ENCODE assay signal across 9 cellular contexts in the genomic region with DNA sequence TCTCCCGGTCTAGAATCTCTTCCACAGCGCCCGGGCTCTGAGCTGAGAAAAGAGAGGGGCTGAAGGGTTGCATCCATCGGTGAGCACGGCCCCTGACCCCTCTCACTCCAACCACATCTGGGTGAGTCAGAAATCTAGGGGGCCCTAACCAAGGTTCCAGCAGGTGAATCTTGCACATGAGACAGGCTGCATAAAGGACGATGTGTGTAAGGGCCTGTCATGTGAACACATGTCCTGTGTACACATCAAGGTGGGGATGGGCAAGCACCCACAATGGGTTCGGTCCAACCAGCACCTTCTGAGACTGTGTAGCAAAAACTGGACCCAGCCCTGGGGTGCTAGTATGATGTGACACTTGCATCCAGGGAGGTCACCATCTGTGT. TPM values are rescaled to one million over a fixed set of nuclear protein-coding genes. Genes with fewer than 3 reads are reported as not detected.
DNase-seq lines count a peak whose midpoint lies in the region; ATAC-seq and TF ChIP-seq lines count a peak whose summit lies in the region.
"Had no signal": no experiment of that assay in that cellular context is flagged by ENCODE, and none has a peak within 500 bp of the region (broad histone marks: within the 10 kb centered on the region; RNA-seq: fewer than 3 reads in every experiment).

No MANE protein-coding gene starts in this region.

- WGBS in mammary epithelial cell (ENCODE audit: low coverage, missing lambda C conversion rate): 65% methylated on average over 7 of the region's 7 CpGs
- WGBS in aorta, 2 donors: 67 to 69% methylated on average over 7 of the region's 7 CpGs

- no peak overlapping the region for H3K27ac Mint-ChIP-seq in mesothelial cell of epicardium

- no peaks in the 10 kb centered on the region for H3K27me3 Mint-ChIP-seq in mesothelial cell of epicardium (ENCODE audit: low read depth)

- intact Hi-C loops in Right ventricle myocardium superior (cut with DNase I) (loop anchor here (10.0 kb wide), 1 partner anchor 309 kb away; no protein-coding TSS in a partner anchor), left ventricle myocardium superior (cut with micrococcal nuclease) (no loop called here), mammary epithelial cell (cut with micrococcal nuclease) (loop anchor here (5.0 kb wide), 2 partner anchors 151 to 311 kb away; no protein-coding TSS in a partner anchor), aorta (cut with DNase I) (loop anchor here in 1 of 2 donors (5.0 kb wide), 3 partner anchors 151 to 301 kb away; a partner anchor contains a TSS)

- peaks cover 72% of the 10 kb centered on the region for H3K79me2 ChIP-seq in mammary epithelial cell (ENCODE audit: insufficient read depth, low read length)

- peak overlapping the region; percentile 68 to 92 (median 74) for H3K4me3 ChIP-seq in mammary epithelial cell (replicated peaks in 1 of 3; ENCODE audit: insufficient read depth in 1 of 3, low read depth in 2 of 3, low read length in 3 of 3)
- peak overlapping the region; percentile 52 to 79 for H3K4me3 ChIP-seq in aorta (ENCODE audit: low read length in 2 of 2)

- H2AFZ ChIP-seq in mammary epithelial cell (ENCODE audit: low read depth, low read length): no peak overlapping the region

- DNase-seq in Right ventricle myocardium superior (peak; percentile 26), left ventricle myocardium superior (no peak), mammary epithelial cell (no peak), mesothelial cell of epicardium (ENCODE audit: low spot score in 2 of 2, unreplicated experiment in 2 of 2) (no peak), aorta (peak; percentile 45 to 72), nucleus accumbens (lab: John Stamatoyannopoulos, UW) (no peak)

- no peak overlapping the region for H3K27ac ChIP-seq in mammary epithelial cell (ENCODE audit: insufficient read depth, low read depth, low read length)
- no peak overlapping the region for H3K27ac ChIP-seq in aorta (ENCODE audit: low read depth in 1 of 2, low read length in 2 of 2)

- H3K4me1 Mint-ChIP-seq in mesothelial cell of epicardium: peaks cover 23% of the 10 kb centered on the region

- in situ Hi-C loops in mammary epithelial cell (cut with MboI; ENCODE audit: low sequenced_read_pairs in 2 of 2): no loop called here

- H4K20me1 ChIP-seq in mammary epithelial cell (ENCODE audit: insufficient read depth, low read length): no peaks in the 10 kb centered on the region

- CTCF ChIA-PET in mammary epithelial cell (lab: Charles Lee; ENCODE audit: low non-redundant PET): no interaction called here

- no peaks in the 10 kb centered on the region for H3K27me3 ChIP-seq in mammary epithelial cell (ENCODE audit: insufficient read depth, low read length)
- no peaks in the 10 kb centered on the region for H3K27me3 ChIP-seq in aorta (ENCODE audit: control insufficient read depth in 1 of 2, insufficient read depth in 2 of 2, low read length in 1 of 2)

- no peaks in the 10 kb centered on the region for H3K9me3 Mint-ChIP-seq in mesothelial cell of epicardium

- H3K36me3 Mint-ChIP-seq in mesothelial cell of epicardium: peaks cover 14% of the 10 kb centered on the region

- peak overlapping the region; percentile 84 for H3K9ac ChIP-seq in mammary epithelial cell (ENCODE audit: insufficient read depth, low read length)

- dilution Hi-C loops in mammary epithelial cell (cut with HindIII; ENCODE audit: low sequenced_read_pairs): no loop called here

- H3K4me1 ChIP-seq in mammary epithelial cell (ENCODE audit: insufficient read depth, low read length) (peaks cover 22% of the 10 kb centered on the region), aorta (ENCODE audit: control insufficient read depth in 1 of 2, insufficient read depth in 2 of 2, low read length in 2 of 2) (no peaks in the 10 kb centered on the region)

- peak overlapping the region; percentile 95 for H3K4me2 ChIP-seq in mammary epithelial cell (ENCODE audit: insufficient read depth, low read depth, low read length)

- no peak for TF ChIP-seq CTCF in mammary epithelial cell (conservative IDR thresholded peaks at IDR 0.05 in 1 of 2, IDR thresholded peaks at IDR 0.05 in 1 of 2; ENCODE audit: extremely low read depth in 1 of 2, insufficient read depth in 1 of 2, low read depth in 1 of 2, low read length in 2 of 2)
- TF ChIP-seq CTCF in mesothelial cell of epicardium (IDR thresholded peaks at IDR 0.05; ENCODE audit: unreplicated experiment): no peak

- BruUV-seq in mammary epithelial cell (replicated peaks; lab: Mats Ljungman, UMichigan): no TSS peak

- ATAC-seq in Right ventricle myocardium superior (ENCODE audit: poor library complexity) (no peak), left ventricle myocardium superior (no peak), aorta (ENCODE audit: low FRiP score) (no peak), GM19467 (IDR thresholded peaks at IDR 0.05; ENCODE audit: unreplicated experiment) (no peak), HG03520 (IDR thresholded peaks at IDR 0.05; ENCODE audit: unreplicated experiment) (no peak)

- peak overlapping the region; percentile 91 for H3K4me3 Mint-ChIP-seq in mesothelial cell of epicardium

- H3K36me3 ChIP-seq in mammary epithelial cell (ENCODE audit: insufficient read depth, low read length): peaks cover 10% of the 10 kb centered on the region
- H3K36me3 ChIP-seq in aorta (ENCODE audit: control insufficient read depth in 1 of 2, insufficient read depth in 2 of 2, low read length in 1 of 2): peaks cover 0 to 2% of the 10 kb centered on the region in 2 donors

- no peaks in the 10 kb centered on the region for H3K9me3 ChIP-seq in mammary epithelial cell (replicated peaks; ENCODE audit: insufficient read depth, low read length)
- H3K9me3 ChIP-seq in aorta (ENCODE audit: control insufficient read depth, low read length): no peaks in the 10 kb centered on the region

RNA-seq across cellular contexts. Expression of a gene that starts 1.2 kb away (rescaled TPM):
- 20.0 TPM for total RNA-seq in Right ventricle myocardium superior
- total RNA-seq in left ventricle myocardium superior: 24.0 TPM
- total RNA-seq in mammary epithelial cell: 10 to 100 TPM; 13.5 to 53.8 TPM
- 51.9 TPM for polyA plus RNA-seq in mammary epithelial cell
- polyA minus RNA-seq in mammary epithelial cell: 62.3 TPM
- 64.3 to 68.2 TPM (median 65.5 TPM) in 3 replicates for total RNA-seq in mesothelial cell of epicardium
- total RNA-seq in aorta: 10 to 100 TPM; 50.3 to 55.4 TPM
- 10 to 100 TPM; 24.0 to 40.1 TPM for polyA plus RNA-seq in aorta

RNA-seq across cellular contexts. Expression of a gene that starts 1.5 kb away (rescaled TPM):
- total RNA-seq in Right ventricle myocardium superior: 51.9 TPM
- total RNA-seq in left ventricle myocardium superior: 60.3 TPM
- total RNA-seq in mammary epithelial cell: 100 to 1,000 TPM; 112 to 132 TPM
- 119 TPM for polyA plus RNA-seq in mammary epithelial cell
- polyA minus RNA-seq in mammary epithelial cell: 317 TPM
- 85.2 to 100.0 TPM (median 91.8 TPM) in 3 replicates for total RNA-seq in mesothelial cell of epicardium
- 10 to 100 TPM; 70.1 to 77.3 TPM for total RNA-seq in aorta
- polyA plus RNA-seq in aorta: 10 to 100 TPM; 30.6 to 65.6 TPM

RNA-seq across cellular contexts. Expression of a gene that starts 13.1 kb away (rescaled TPM):
- total RNA-seq in Right ventricle myocardium superior: not detected
- total RNA-seq in left ventricle myocardium superior: not detected
- total RNA-seq in mammary epithelial cell: not detected
- not detected for polyA plus RNA-seq in mammary epithelial cell
- not detected for polyA minus RNA-seq in mammary epithelial cell
- not detected in 3 replicates for total RNA-seq in mesothelial cell of epicardium
- not detected for total RNA-seq in aorta
- polyA plus RNA-seq in aorta: not detected
- total RNA-seq: HT1080 had no signal

RNA-seq across cellular contexts. Expression of a gene that starts 30.1 kb away (rescaled TPM):
- 42.6 TPM for total RNA-seq in Right ventricle myocardium superior
- 41.4 TPM for total RNA-seq in left ventricle myocardium superior
- total RNA-seq in mammary epithelial cell: 10 to 100 TPM; 12.3 to 14.8 TPM
- 12.1 TPM for polyA plus RNA-seq in mammary epithelial cell
- 2.9 TPM for polyA minus RNA-seq in mammary epithelial cell
- 33.2 to 33.7 TPM (median 33.3 TPM) in 3 replicates for total RNA-seq in mesothelial cell of epicardium
- total RNA-seq in aorta: 10 to 100 TPM in 1 of 2 donors, 1 to 10 TPM in 1; 8.6 to 17.6 TPM
- polyA plus RNA-seq in aorta: 10 to 100 TPM; 14.8 to 24.8 TPM

RNA-seq across cellular contexts. Expression of a gene that starts 30.8 kb away (rescaled TPM):
- total RNA-seq in Right ventricle myocardium superior (93.4 TPM), left ventricle myocardium superior (92.3 TPM), mammary epithelial cell (100 to 1,000 TPM in 1 of 2 donors, 10 to 100 TPM in 1; 89.5 to 133 TPM), mesothelial cell of epicardium (93.0 to 96.2 TPM (median 93.9 TPM) in 3 replicates), aorta (10 to 100 TPM; 75.4 to 80.9 TPM)
- polyA plus RNA-seq in mammary epithelial cell (217 TPM), aorta (100 to 1,000 TPM in 1 of 2 donors, 10 to 100 TPM in 1; 70.9 to 123 TPM)
- polyA minus RNA-seq in mammary epithelial cell: 160 TPM

Comparison
In these comparisons a context has a peak if more than half of its experiments do, and no peak if none do; other contexts are left out.
1. DNase-seq: peak in Right ventricle myocardium superior (single experiment) and aorta (2 of 2); none in left ventricle myocardium superior (single experiment), mammary epithelial cell (single experiment), mesothelial cell of epicardium (0 of 2) and nucleus accumbens (0 of 56).